8 cellular contexts compared by ENCODE assay signal in genomic region chr9:124818431-124819281, GRCh38. TPM values are rescaled to one million over a fixed set of nuclear protein-coding genes. Genes with fewer than 3 reads are reported as not detected.
A peak's percentile ranks its signal among the peaks of the same experiment; 100 is the strongest.
DNase-seq lines count a peak whose midpoint lies in the region; ATAC-seq and TF ChIP-seq lines count a peak whose summit lies in the region.

No MANE protein-coding gene starts in this region.

- TF ChIP-seq CTCF in CD4-positive, alpha-beta T cell (IDR thresholded peaks at IDR 0.05): no peak

- no peak overlapping the region for H3K27ac Mint-ChIP-seq in activated CD4-positive, alpha-beta memory T cell treated with anti-CD3 and anti-CD28 coated beads for 36 hours
- no peak overlapping the region for H3K27ac Mint-ChIP-seq in CD4-positive, alpha-beta T cell

- no peaks in the 10 kb centered on the region for H3K9me3 ChIP-seq in CD4-positive, alpha-beta T cell (ENCODE audit: control insufficient read depth, low read length)

- intact Hi-C loops in activated CD4-positive, alpha-beta memory T cell treated with anti-CD3 and anti-CD28 coated beads for 36 hours (cut with micrococcal nuclease): no loop called here
- intact Hi-C loops in CD4-positive, alpha-beta T cell (cut with DNase I, micrococcal nuclease): no loop called here

- H3K4me3 Mint-ChIP-seq in activated CD4-positive, alpha-beta memory T cell treated with anti-CD3 and anti-CD28 coated beads for 36 hours: no peak overlapping the region
- no peak overlapping the region for H3K4me3 Mint-ChIP-seq in CD4-positive, alpha-beta T cell

- CTCF ChIA-PET in activated CD4-positive, alpha-beta memory T cell treated with anti-CD3 and anti-CD28 coated beads for 36 hours (lab: Charles Lee): interaction anchor here (1.3 kb wide), 1 partner anchor 35 kb away, joined by 4 read pairs; the partner anchor contains the start of gene WDR38
- CTCF ChIA-PET in CD4-positive, alpha-beta T cell (lab: Charles Lee): no interaction called here

- peaks cover 8% of the 10 kb centered on the region for H3K4me1 Mint-ChIP-seq in activated CD4-positive, alpha-beta memory T cell treated with anti-CD3 and anti-CD28 coated beads for 36 hours (ENCODE audit: low read depth)
- no peaks in the 10 kb centered on the region for H3K4me1 Mint-ChIP-seq in CD4-positive, alpha-beta T cell (ENCODE audit: low read depth)

- no peaks in the 10 kb centered on the region for H3K9me3 Mint-ChIP-seq in activated CD4-positive, alpha-beta memory T cell treated with anti-CD3 and anti-CD28 coated beads for 36 hours
- no peaks in the 10 kb centered on the region for H3K9me3 Mint-ChIP-seq in CD4-positive, alpha-beta T cell

- ATAC-seq in HG02870 (IDR thresholded peaks at IDR 0.05; ENCODE audit: unreplicated experiment): peak; percentile 75
- no peak for ATAC-seq in HG02623 (IDR thresholded peaks at IDR 0.05; ENCODE audit: unreplicated experiment)
- no peak for ATAC-seq in CD4-positive, alpha-beta T cell (ENCODE audit: poor library complexity)

- no peaks in the 10 kb centered on the region for H3K27me3 ChIP-seq in CD4-positive, alpha-beta T cell (ENCODE audit: control insufficient read depth, insufficient read depth, low read length)

- POLR2A ChIA-PET in activated CD4-positive, alpha-beta memory T cell treated with anti-CD3 and anti-CD28 coated beads for 36 hours (lab: Charles Lee): no interaction called here
- POLR2A ChIA-PET in CD4-positive, alpha-beta T cell (lab: Charles Lee): no interaction called here

- H3K36me3 Mint-ChIP-seq in activated CD4-positive, alpha-beta memory T cell treated with anti-CD3 and anti-CD28 coated beads for 36 hours: no peaks in the 10 kb centered on the region
- H3K36me3 Mint-ChIP-seq in CD4-positive, alpha-beta T cell (ENCODE audit: low read depth): no peaks in the 10 kb centered on the region

- peak; percentile 78 for DNase-seq in EH (ENCODE audit: low read depth)
- peak; percentile 49 for DNase-seq in activated CD4-positive, alpha-beta memory T cell treated with anti-CD3 and anti-CD28 coated beads for 36 hours
- peak; percentile 80 for DNase-seq in kidney tubule cell (ENCODE audit: low spot score)
- no peak for DNase-seq in Kasumi-1 (lab: John Stamatoyannopoulos, UW)
- no peak for DNase-seq in amygdala (lab: John Stamatoyannopoulos, UW)
- no peak for DNase-seq in CD4-positive, alpha-beta T cell

- peaks cover 15% of the 10 kb centered on the region for H3K27me3 Mint-ChIP-seq in activated CD4-positive, alpha-beta memory T cell treated with anti-CD3 and anti-CD28 coated beads for 36 hours
- H3K27me3 Mint-ChIP-seq in CD4-positive, alpha-beta T cell: peaks cover 14% of the 10 kb centered on the region

- no peak overlapping the region for H3K27ac ChIP-seq in CD4-positive, alpha-beta T cell (ENCODE audit: low read depth, low read length)

RNA-seq across cellular contexts. Expression of gene WDR38, which starts 34.6 kb away (rescaled TPM):
- total RNA-seq in activated CD4-positive, alpha-beta memory T cell treated with anti-CD3 and anti-CD28 coated beads for 36 hours: not detected
- total RNA-seq in CD4-positive, alpha-beta T cell: not detected

RNA-seq across cellular contexts. Expression of gene OLFML2A, which starts 41.7 kb away (rescaled TPM):
- total RNA-seq in activated CD4-positive, alpha-beta memory T cell treated with anti-CD3 and anti-CD28 coated beads for 36 hours: not detected
- total RNA-seq in CD4-positive, alpha-beta T cell: not detected

RNA-seq across cellular contexts. Expression of gene RPL35, which starts 43.1 kb away (rescaled TPM):
- total RNA-seq in activated CD4-positive, alpha-beta memory T cell treated with anti-CD3 and anti-CD28 coated beads for 36 hours: 1,000 to 10,000 TPM; 2,083 to 2,096 TPM
- total RNA-seq in CD4-positive, alpha-beta T cell: 1,000 to 10,000 TPM; 2,088 to 2,142 TPM

RNA-seq across cellular contexts. Expression of gene ARPC5L, which starts 43.3 kb away (rescaled TPM):
- 100 to 1,000 TPM; 104 to 108 TPM for total RNA-seq in activated CD4-positive, alpha-beta memory T cell treated with anti-CD3 and anti-CD28 coated beads for 36 hours
- 10 to 100 TPM; 36.8 to 37.0 TPM for total RNA-seq in CD4-positive, alpha-beta T cell

RNA-seq across cellular contexts. Expression of gene NR6A1, which starts 47.5 kb away (rescaled TPM):
- total RNA-seq in activated CD4-positive, alpha-beta memory T cell treated with anti-CD3 and anti-CD28 coated beads for 36 hours: under 1 TPM; 0.61 to 0.83 TPM
- total RNA-seq in CD4-positive, alpha-beta T cell: not detected

Comparison
In these comparisons a context has a peak if more than half of its experiments do, and no peak if none do; other contexts are left out.
1. DNase-seq: peak in EH (single experiment), activated CD4-positive, alpha-beta memory T cell treated with anti-CD3 and anti-CD28 coated beads for 36 hours (single experiment) and kidney tubule cell (single experiment); none in Kasumi-1 (0 of 2), amygdala (0 of 56) and CD4-positive, alpha-beta T cell (0 of 10).